ENCODE assay signal across 8 cellular contexts in genomic region chr3:66037986-66038369, GRCh38. TPM values are rescaled to one million over a fixed set of nuclear protein-coding genes. Genes with fewer than 3 reads are reported as not detected.
DNase-seq lines count a peak whose midpoint lies in the region.

No MANE protein-coding gene starts in this region.

- H3K9ac ChIP-seq in duodenal mucosa (ENCODE audit: low read depth in 1 of 2, low read length in 2 of 2), result peak overlapping the region; percentile 72 to 86
- peak overlapping the region; percentile 92 for H3K9ac ChIP-seq in mucosa of stomach (ENCODE audit: low read length)

- H3K27ac ChIP-seq in duodenal mucosa (ENCODE audit: low read depth, low read length), result peak overlapping the region; percentile 83

- DNase-seq in GM03348 (ENCODE audit: low spot score), result peak; percentile 36
- DNase-seq in Jurkat, Clone E6-1 (ENCODE audit: low read depth, low spot score), result no peak
- DNase-seq in NOMO-1 (lab: John Stamatoyannopoulos, UW; ENCODE audit: unreplicated experiment in 2 of 2), result no peak
- no peak for DNase-seq in cerebellum (ENCODE audit: low spot score)
- DNase-seq in NCI-H2107 (lab: John Stamatoyannopoulos, UW), result no peak
- no peak for DNase-seq in iPS-NIHi11 (ENCODE audit: low spot score)

- H3K9me3 ChIP-seq in duodenal mucosa (ENCODE audit: control insufficient read depth in 1 of 2, low read length in 2 of 2) (no peaks in the 10 kb centered on the region), mucosa of stomach (ENCODE audit: control insufficient read depth, low read length) (no peaks in the 10 kb centered on the region)

- no peaks in the 10 kb centered on the region for H3K36me3 ChIP-seq in duodenal mucosa (ENCODE audit: control insufficient read depth in 1 of 2, insufficient read depth in 2 of 2, low read length in 2 of 2)
- H3K36me3 ChIP-seq in mucosa of stomach (ENCODE audit: control insufficient read depth, insufficient read depth, low read length), result no peaks in the 10 kb centered on the region

- H3K27me3 ChIP-seq in duodenal mucosa (ENCODE audit: control insufficient read depth in 1 of 2, insufficient read depth in 2 of 2, low read length in 2 of 2), result no peaks in the 10 kb centered on the region
- no peaks in the 10 kb centered on the region for H3K27me3 ChIP-seq in mucosa of stomach (ENCODE audit: control insufficient read depth, insufficient read depth, low read length)

- H3K4me1 ChIP-seq in duodenal mucosa (ENCODE audit: control insufficient read depth in 1 of 2, insufficient read depth in 2 of 2, low read length in 2 of 2) (peaks cover 14 to 24% of the 10 kb centered on the region in 2 donors), mucosa of stomach (ENCODE audit: control insufficient read depth, insufficient read depth, low read length) (peaks cover 11% of the 10 kb centered on the region)

- peak overlapping the region; percentile 84 for H3K4me3 ChIP-seq in Jurkat, Clone E6-1 (ENCODE audit: low read length)
- peak overlapping the region; percentile 92 for H3K4me3 ChIP-seq in duodenal mucosa (ENCODE audit: low read depth in 1 of 2, low read length in 2 of 2)
- peak overlapping the region; percentile 94 for H3K4me3 ChIP-seq in mucosa of stomach (ENCODE audit: low read length)

RNA-seq across cellular contexts. Expression of gene MAGI1, which starts 0.7 kb away (rescaled TPM):
- 6.9 TPM for polyA plus RNA-seq in Jurkat, Clone E6-1 (2012; ENCODE audit: insufficient read depth, insufficient read length)
- total RNA-seq in cerebellum, result 103 TPM
